In genomic region chr6:2862712-2863174, GRCh38 we compare ENCODE assay signal across 10 cellular contexts. TPM values are rescaled to one million over a fixed set of nuclear protein-coding genes. Genes with fewer than 3 reads are reported as not detected.
DNase-seq lines count a peak whose midpoint lies in the region; ATAC-seq, FAIRE-seq and TF ChIP-seq lines count a peak whose summit lies in the region.
"Had no signal": no experiment of that assay in that cellular context is flagged by ENCODE, and none has a peak within 500 bp of the region (broad histone marks: within the 10 kb centered on the region; RNA-seq: fewer than 3 reads in every experiment).

No MANE protein-coding gene starts in this region.

- H3K27me3 ChIP-seq in ascending aorta, result no peaks in the 10 kb centered on the region
- no peaks in the 10 kb centered on the region for H3K27me3 ChIP-seq in right lobe of liver
- H3K27me3 ChIP-seq in HepG2 (ENCODE audit: control insufficient read depth in 1 of 2, insufficient read depth in 2 of 2, low read length in 2 of 2), result no peaks in the 10 kb centered on the region
- H3K27me3 ChIP-seq: SJSA1 had no signal

- peaks cover 0 to 4% of the 10 kb centered on the region in 2 donors for H3K4me1 ChIP-seq in ascending aorta
- peaks cover 0 to 13% (median 0%) of the 10 kb centered on the region in 4 donors for H3K4me1 ChIP-seq in right lobe of liver
- H3K4me1 ChIP-seq in HepG2 (ENCODE audit: insufficient read depth, low read length), result peaks cover 68% of the 10 kb centered on the region

- H3K4me3 ChIP-seq in ascending aorta (no peak overlapping the region), right lobe of liver (no peak overlapping the region), HepG2 (replicated peaks in 1 of 3; ENCODE audit: insufficient read depth in 1 of 3, low read depth in 2 of 3, low read length in 3 of 3) (no peak overlapping the region)
- H3K4me3 ChIP-seq: SJSA1 had no signal

- 43% methylated on average over 3 of the region's 3 CpGs for WGBS in right lobe of liver (ENCODE audit: insufficient coverage, low coverage, low lambda C conversion rate, missing lambda C conversion rate)
- 60% methylated on average over 3 of the region's 3 CpGs for WGBS in HepG2 (ENCODE audit: low lambda C conversion rate)

- no peak overlapping the region for H3K4me3 Mint-ChIP-seq in activated T-helper 1 cell treated with anti-CD3 and anti-CD28 coated beads, Interleukin-12 subunit alpha, Interleukin-12 subunit beta, Interleukin-2, Interleukin-4 antibody, amounts not matched to agents 30 ng/mL and 10 ng/mL and 1 ng/mL, durations not matched to agents 14 hours and 24 hours and 36 hours
- H3K4me3 Mint-ChIP-seq: neural crest cell had no signal

- peaks cover 20% of the 10 kb centered on the region for H3K36me3 Mint-ChIP-seq in activated T-helper 1 cell treated with anti-CD3 and anti-CD28 coated beads, Interleukin-12 subunit alpha, Interleukin-12 subunit beta, Interleukin-2, Interleukin-4 antibody, amounts not matched to agents 30 ng/mL and 10 ng/mL and 1 ng/mL, durations not matched to agents 14 hours and 24 hours and 36 hours (ENCODE audit: low read depth)

- no peaks in the 10 kb centered on the region for H3K79me2 ChIP-seq in HepG2 (ENCODE audit: insufficient read depth, low read length)

- peak overlapping the region; percentile 97 for H3K27ac Mint-ChIP-seq in activated T-helper 1 cell treated with anti-CD3 and anti-CD28 coated beads, Interleukin-12 subunit alpha, Interleukin-12 subunit beta, Interleukin-2, Interleukin-4 antibody, amounts not matched to agents 30 ng/mL and 10 ng/mL and 1 ng/mL, durations not matched to agents 14 hours and 24 hours and 36 hours

- BruUV-seq in HepG2 (replicated peaks; lab: Mats Ljungman, UMichigan), result no TSS peak

- H3K27ac ChIP-seq in ascending aorta, result no peak overlapping the region
- H3K27ac ChIP-seq in right lobe of liver, result no peak overlapping the region
- no peak overlapping the region for H3K27ac ChIP-seq in HepG2 (ENCODE audit: extremely low read length, insufficient read depth, low read length)
- H3K27ac ChIP-seq: SJSA1 had no signal

- in situ Hi-C loops in HepG2 (cut with HindIII; ENCODE audit: extremely low pct_ligation_motif_present, low pct_unique_long_range_greater_than_20kb), result no loop called here

- H3K9me3 ChIP-seq in ascending aorta (no peaks in the 10 kb centered on the region), right lobe of liver (no peaks in the 10 kb centered on the region), HepG2 (ENCODE audit: low read length) (no peaks in the 10 kb centered on the region)
- H3K9me3 ChIP-seq: SJSA1 had no signal

- peak; percentile 45 for ATAC-seq in GM19438 (IDR thresholded peaks at IDR 0.05; ENCODE audit: low read depth, unreplicated experiment)
- peak; percentile 55 for ATAC-seq in HG03175 (IDR thresholded peaks at IDR 0.05; ENCODE audit: unreplicated experiment)
- no peak for ATAC-seq in right lobe of liver
- no peak for ATAC-seq in HepG2

- peaks cover 73% of the 10 kb centered on the region for H3K4me1 Mint-ChIP-seq in activated T-helper 1 cell treated with anti-CD3 and anti-CD28 coated beads, Interleukin-12 subunit alpha, Interleukin-12 subunit beta, Interleukin-2, Interleukin-4 antibody, amounts not matched to agents 30 ng/mL and 10 ng/mL and 1 ng/mL, durations not matched to agents 14 hours and 24 hours and 36 hours (ENCODE audit: low read depth)

- H3K9me3 Mint-ChIP-seq in activated T-helper 1 cell treated with anti-CD3 and anti-CD28 coated beads, Interleukin-12 subunit alpha, Interleukin-12 subunit beta, Interleukin-2, Interleukin-4 antibody, amounts not matched to agents 30 ng/mL and 10 ng/mL and 1 ng/mL, durations not matched to agents 14 hours and 24 hours and 36 hours, result peaks cover 17% of the 10 kb centered on the region

- H3K4me2 ChIP-seq in HepG2 (ENCODE audit: low read depth, low read length), result no peak overlapping the region

- CTCF ChIA-PET in GM10248 (lab: Yijun Ruan, JAX) (interaction anchor here (1.2 to 3.9 kb wide), 5 partner anchors 12 to 71 kb away, joined by 3 to 22 read pairs (median 6); no protein-coding TSS in a partner anchor), HepG2 (lab: Yijun Ruan, JAX; ENCODE audit: low intra/inter-chr PET ratio, low total read pairs) (no interaction called here)

- FAIRE-seq in HepG2 (lab: Jason Lieb, UNC), result no peak

- POLR2A ChIA-PET in GM10248 (lab: Yijun Ruan, JAX) (interaction anchor here (0.6 kb wide), 2 partner anchors 21 to 37 kb away, joined by 3 to 4 read pairs; partner anchors contain the start of gene SERPINB1), HepG2 (lab: Yijun Ruan, JAX) (interaction anchor here (1.2 kb wide), 1 partner anchor 14 kb away, joined by 3 read pairs; no protein-coding TSS in a partner anchor)

- TF ChIP-seq RAD21 in HepG2 (CRISPR knock-in tag; IDR thresholded peaks at IDR 0.05), result no peak

- H3K9ac ChIP-seq in HepG2 (ENCODE audit: insufficient read depth, low read depth, low read length), result no peak overlapping the region

- TF ChIP-seq EP300 in HepG2 (IDR thresholded peaks at IDR 0.05; ENCODE audit: low read depth in 2 of 2, low read length in 2 of 2) (no peak), HepG2 (CRISPR knock-in tag; IDR thresholded peaks at IDR 0.05; ENCODE audit: borderline replicate concordance) (no peak)

- intact Hi-C loops in activated T-helper 1 cell treated with anti-CD3 and anti-CD28 coated beads, Interleukin-12 subunit alpha, Interleukin-12 subunit beta, Interleukin-2, Interleukin-4 antibody, amounts not matched to agents 30 ng/mL and 10 ng/mL and 1 ng/mL, durations not matched to agents 14 hours and 24 hours and 36 hours (cut with micrococcal nuclease), result no loop called here
- intact Hi-C loops in ascending aorta (cut with DNase I), result no loop called here
- intact Hi-C loops in right lobe of liver (cut with DNase I), result no loop called here
- intact Hi-C loops in HepG2 (cut with micrococcal nuclease; ENCODE audit: unreplicated experiment), result no loop called here

- no peak overlapping the region for H2AFZ ChIP-seq in HepG2 (ENCODE audit: low read length)

- H4K20me1 ChIP-seq in HepG2 (ENCODE audit: insufficient read depth, low read length), result no peaks in the 10 kb centered on the region

- DNase-seq in GM10248 (ENCODE audit: extremely low spot score), result peak; percentile 52
- DNase-seq in activated T-helper 1 cell treated with anti-CD3 and anti-CD28 coated beads, Interleukin-12 subunit alpha, Interleukin-12 subunit beta, Interleukin-2, Interleukin-4 antibody, amounts not matched to agents 30 ng/mL and 10 ng/mL and 1 ng/mL, durations not matched to agents 14 hours and 24 hours and 36 hours (ENCODE audit: low spot score), result no peak
- no peak for DNase-seq in NCI-H1694 treated with DMSO at 0.1 percent for 48 hours (lab: John Stamatoyannopoulos, UW)
- no peak for DNase-seq in ascending aorta (ENCODE audit: low spot score in 2 of 2)
- no peak for DNase-seq in right lobe of liver
- DNase-seq in HepG2 (ENCODE audit: low spot score), result no peak

- TF ChIP-seq CTCF in GM10248 (IDR thresholded peaks at IDR 0.05; ENCODE audit: control extremely low read depth, extremely low read depth, low read depth, missing control alignments) (no peak), ascending aorta (IDR thresholded peaks at IDR 0.05) (no peak), right lobe of liver (IDR thresholded peaks at IDR 0.05) (no peak), HepG2 (CRISPR knock-in tag; IDR thresholded peaks at IDR 0.05) (no peak)

- no peaks in the 10 kb centered on the region for H3K27me3 Mint-ChIP-seq in activated T-helper 1 cell treated with anti-CD3 and anti-CD28 coated beads, Interleukin-12 subunit alpha, Interleukin-12 subunit beta, Interleukin-2, Interleukin-4 antibody, amounts not matched to agents 30 ng/mL and 10 ng/mL and 1 ng/mL, durations not matched to agents 14 hours and 24 hours and 36 hours (ENCODE audit: insufficient read depth)

- no peaks in the 10 kb centered on the region for H3K36me3 ChIP-seq in ascending aorta
- no peaks in the 10 kb centered on the region for H3K36me3 ChIP-seq in right lobe of liver
- no peaks in the 10 kb centered on the region for H3K36me3 ChIP-seq in HepG2 (replicated peaks in 1 of 2; ENCODE audit: control insufficient read depth in 1 of 2, insufficient read depth in 2 of 2, low read length in 2 of 2)
- H3K36me3 ChIP-seq: SJSA1 had no signal

- TF ChIP-seq POLR2A in right lobe of liver (IDR thresholded peaks at IDR 0.05), result no peak
- no peak for TF ChIP-seq POLR2A in HepG2 (IDR thresholded peaks at IDR 0.05; ENCODE audit: insufficient read depth in 1 of 2, low read depth in 2 of 2, low read length in 2 of 2)

RNA-seq across cellular contexts. Expression of gene SERPINB1, which starts 21.1 kb away (rescaled TPM):
- total RNA-seq in activated T-helper 1 cell treated with anti-CD3 and anti-CD28 coated beads, Interleukin-12 subunit alpha, Interleukin-12 subunit beta, Interleukin-2, Interleukin-4 antibody, amounts not matched to agents 30 ng/mL and 10 ng/mL and 1 ng/mL, durations not matched to agents 14 hours and 24 hours and 36 hours, result 79.5 and 80.1 TPM in 2 replicates
- total RNA-seq in ascending aorta, result 14.0 TPM
- total RNA-seq in right lobe of liver, result 10 to 100 TPM in 5 of 6 experiments, 1 to 10 TPM in 1; 7.2 to 44.6 (median 25.2) TPM
- total RNA-seq in HepG2 (2016; rRNA removed; fragmentation: Illumina TruSeq; extraction: Trizol), result 41.4 and 60.1 TPM in 2 replicates
- 22.9 and 24.8 TPM in 2 replicates for total RNA-seq in HepG2 (2016; cell fraction: cytosol; rRNA removed; fragmentation: Illumina TruSeq; extraction: Trizol; ENCODE audit: low read depth)
- total RNA-seq in HepG2 (2016; cell fraction: insoluble cytoplasmic fraction; rRNA removed; fragmentation: Illumina TruSeq; extraction: Trizol), result 40.1 and 52.3 TPM in 2 replicates
- total RNA-seq in HepG2 (2016; cell fraction: membrane; rRNA removed; fragmentation: Illumina TruSeq; extraction: Trizol), result 38.4 and 42.1 TPM in 2 replicates
- total RNA-seq in HepG2 (2016; cell fraction: nucleus; rRNA removed; fragmentation: Illumina TruSeq; extraction: Trizol), result 23.4 and 26.0 TPM in 2 replicates
- 48.7 and 60.5 TPM in 2 replicates for polyA plus RNA-seq in HepG2 (2011; rRNA removed)
- polyA plus RNA-seq in HepG2 (2011; cell fraction: cytosol; rRNA removed), result 35.1 and 50.0 TPM in 2 replicates
- polyA plus RNA-seq in HepG2 (2011; cell fraction: nucleus; rRNA removed), result 16.6 and 20.7 TPM in 2 replicates
- polyA plus RNA-seq in HepG2 (2012), result 55.8 and 68.9 TPM in 2 replicates
- 37.2 and 40.1 TPM in 2 replicates for polyA plus RNA-seq in HepG2 (2016; cell fraction: cytosol; fragmentation: Illumina TruSeq; extraction: Trizol; ENCODE audit: low read depth)
- polyA plus RNA-seq in HepG2 (2016; cell fraction: insoluble cytoplasmic fraction; fragmentation: Illumina TruSeq; extraction: Trizol; ENCODE audit: low read depth), result 67.5 and 71.1 TPM in 2 replicates
- 42.6 and 44.3 TPM in 2 replicates for polyA plus RNA-seq in HepG2 (2016; cell fraction: membrane; fragmentation: Illumina TruSeq; extraction: Trizol; ENCODE audit: low read depth)
- polyA plus RNA-seq in HepG2 (2016; cell fraction: nucleus; fragmentation: Illumina TruSeq; extraction: Trizol; ENCODE audit: insufficient read depth, low read depth), result 39.9 and 41.4 TPM in 2 replicates
- polyA minus RNA-seq in HepG2 (2011; rRNA and poly(A)+ RNA removed; ENCODE audit: low replicate concordance), result 29.1 and 31.0 TPM in 2 replicates
- 46.4 and 51.7 TPM in 2 replicates for polyA minus RNA-seq in HepG2 (2011; cell fraction: cytosol; rRNA and poly(A)+ RNA removed)
- polyA minus RNA-seq in HepG2 (2011; cell fraction: nucleus; rRNA and poly(A)+ RNA removed), result 32.6 and 44.3 TPM in 2 replicates

RNA-seq across cellular contexts. Expression of gene SERPINB9, which starts 40.4 kb away (rescaled TPM):
- total RNA-seq in activated T-helper 1 cell treated with anti-CD3 and anti-CD28 coated beads, Interleukin-12 subunit alpha, Interleukin-12 subunit beta, Interleukin-2, Interleukin-4 antibody, amounts not matched to agents 30 ng/mL and 10 ng/mL and 1 ng/mL, durations not matched to agents 14 hours and 24 hours and 36 hours, result 86.8 and 87.2 TPM in 2 replicates
- total RNA-seq in ascending aorta (6.5 TPM), right lobe of liver (10 to 100 TPM in 1 of 6 experiments, 1 to 10 TPM in 5; 1.8 to 19.0 (median 4.6) TPM), HepG2 (2016; rRNA removed; fragmentation: Illumina TruSeq; extraction: Trizol) (7.2 and 9.8 TPM in 2 replicates)
- 0.61 and 0.71 TPM in 2 replicates for total RNA-seq in HepG2 (2016; cell fraction: cytosol; rRNA removed; fragmentation: Illumina TruSeq; extraction: Trizol; ENCODE audit: low read depth)
- 7.0 and 8.5 TPM in 2 replicates for total RNA-seq in HepG2 (2016; cell fraction: insoluble cytoplasmic fraction; rRNA removed; fragmentation: Illumina TruSeq; extraction: Trizol)
- total RNA-seq in HepG2 (2016; cell fraction: membrane; rRNA removed; fragmentation: Illumina TruSeq; extraction: Trizol), result 2.7 and 2.9 TPM in 2 replicates
- 2.9 and 4.3 TPM in 2 replicates for total RNA-seq in HepG2 (2016; cell fraction: nucleus; rRNA removed; fragmentation: Illumina TruSeq; extraction: Trizol)
- 32.5 and 36.7 TPM in 2 replicates for polyA plus RNA-seq in HepG2 (2011; rRNA removed)
- polyA plus RNA-seq in HepG2 (2011; cell fraction: cytosol; rRNA removed), result 23.5 and 30.7 TPM in 2 replicates
- polyA plus RNA-seq in HepG2 (2011; cell fraction: nucleus; rRNA removed), result 9.8 and 12.8 TPM in 2 replicates
- polyA plus RNA-seq in HepG2 (2012), result 6.6 and 9.0 TPM in 2 replicates
- polyA plus RNA-seq in HepG2 (2016; cell fraction: cytosol; fragmentation: Illumina TruSeq; extraction: Trizol; ENCODE audit: low read depth), result 0.33 and 0.35 TPM in 2 replicates
- polyA plus RNA-seq in HepG2 (2016; cell fraction: insoluble cytoplasmic fraction; fragmentation: Illumina TruSeq; extraction: Trizol; ENCODE audit: low read depth), result 8.7 and 10.9 TPM in 2 replicates
- 1.5 and 1.6 TPM in 2 replicates for polyA plus RNA-seq in HepG2 (2016; cell fraction: membrane; fragmentation: Illumina TruSeq; extraction: Trizol; ENCODE audit: low read depth)
- polyA plus RNA-seq in HepG2 (2016; cell fraction: nucleus; fragmentation: Illumina TruSeq; extraction: Trizol; ENCODE audit: insufficient read depth, low read depth), result 5.0 and 5.4 TPM in 2 replicates
- polyA minus RNA-seq in HepG2 (2011; rRNA and poly(A)+ RNA removed; ENCODE audit: low replicate concordance), result 0.21 and 49.0 TPM in 2 replicates
- polyA minus RNA-seq in HepG2 (2011; cell fraction: cytosol; rRNA and poly(A)+ RNA removed), result 29.2 and 32.6 TPM in 2 replicates
- 13.3 and 18.3 TPM in 2 replicates for polyA minus RNA-seq in HepG2 (2011; cell fraction: nucleus; rRNA and poly(A)+ RNA removed)

Comparison
In these comparisons a context has a peak if more than half of its experiments do, and no peak if none do; other contexts are left out.
1. ATAC-seq: peak in GM19438 (single experiment) and HG03175 (single experiment); none in right lobe of liver (0 of 4) and HepG2 (single experiment).